Comparison of ENCODE assay signal across 9 cellular contexts in genomic region chr20:34538671-34539123, GRCh38. TPM values are rescaled to one million over a fixed set of nuclear protein-coding genes. Genes with fewer than 3 reads are reported as not detected.
DNase-seq lines count a peak whose midpoint lies in the region; ATAC-seq lines count a peak whose summit lies in the region.
"Had no signal": no experiment of that assay in that cellular context is flagged by ENCODE, and none has a peak within 500 bp of the region (broad histone marks: within the 10 kb centered on the region; RNA-seq: fewer than 3 reads in every experiment).

No MANE protein-coding gene starts in this region.

- peak in 1 of 2 donors; percentile 45 for ATAC-seq in CD4-positive, CD25-positive, alpha-beta regulatory T cell (ENCODE audit: low read depth in 2 of 2)
- ATAC-seq in HG03196 (IDR thresholded peaks at IDR 0.05; ENCODE audit: unreplicated experiment), result no peak
- ATAC-seq in HG03460 (IDR thresholded peaks at IDR 0.05; ENCODE audit: unreplicated experiment), result no peak

- no peaks in the 10 kb centered on the region for H3K27me3 ChIP-seq in CD4-positive, CD25-positive, alpha-beta regulatory T cell (ENCODE audit: control insufficient read depth, insufficient read depth, low read length)

- H3K4me1 ChIP-seq in CD4-positive, CD25-positive, alpha-beta regulatory T cell (ENCODE audit: control insufficient read depth, insufficient read depth, low read length, poor library complexity, severe bottlenecking), result peaks cover 17% of the 10 kb centered on the region

- peaks cover 13 to 42% (median 23%) of the 10 kb centered on the region in 4 donors for H3K4me1 Mint-ChIP-seq in CD4-positive, CD25-positive, alpha-beta regulatory T cell

- no peaks in the 10 kb centered on the region for H3K27me3 Mint-ChIP-seq in CD4-positive, CD25-positive, alpha-beta regulatory T cell

- peak overlapping the region in 2 of 3 donors; percentile 52 to 69 for H3K27ac Mint-ChIP-seq in CD4-positive, CD25-positive, alpha-beta regulatory T cell

- no peak overlapping the region for H3K4me3 ChIP-seq in CD4-positive, CD25-positive, alpha-beta regulatory T cell (ENCODE audit: low read depth, low read length)

- peak overlapping the region; percentile 23 for H3K27ac ChIP-seq in CD4-positive, CD25-positive, alpha-beta regulatory T cell (ENCODE audit: insufficient read depth, low read length, poor library complexity, severe bottlenecking)

- peaks cover 45% of the 10 kb centered on the region for H3K36me3 ChIP-seq in CD4-positive, CD25-positive, alpha-beta regulatory T cell (ENCODE audit: control insufficient read depth, insufficient read depth, low read length)

- H3K9me3 ChIP-seq in CD4-positive, CD25-positive, alpha-beta regulatory T cell (ENCODE audit: control insufficient read depth in 2 of 2, low read length in 2 of 2), result no peaks in the 10 kb centered on the region

- H3K36me3 Mint-ChIP-seq in CD4-positive, CD25-positive, alpha-beta regulatory T cell, result peaks cover 37% of the 10 kb centered on the region

- peak overlapping the region in 1 of 4 donors; percentile 51 for H3K4me3 Mint-ChIP-seq in CD4-positive, CD25-positive, alpha-beta regulatory T cell

- no peaks in the 10 kb centered on the region for H3K9me3 Mint-ChIP-seq in CD4-positive, CD25-positive, alpha-beta regulatory T cell

- DNase-seq in CD4-positive, CD25-positive, alpha-beta regulatory T cell, result peak in 2 of 3 donors; percentile 33 to 53
- DNase-seq in HK-2 (ENCODE audit: unreplicated experiment), result peak; percentile 49
- peak; percentile 63 to 73 for DNase-seq in SW 1271 (lab: John Stamatoyannopoulos, UW)
- DNase-seq in astrocyte of the hippocampus (ENCODE audit: low read depth, low spot score), result peak; percentile 55
- DNase-seq in iPS-NIHi7 (ENCODE audit: extremely low spot score), result peak; percentile 72
- peak; percentile 49 to 52 for DNase-seq in stimulated activated CD4-positive, alpha-beta T cell treated with anti-CD3 and anti-CD28 coated beads, Interleukin-4, amount 100 ng/mL, for 4 hours

RNA-seq across cellular contexts. Expression of gene MAP1LC3A, which starts 19.8 kb away (rescaled TPM):
- 23.9 TPM for total RNA-seq in CD4-positive, CD25-positive, alpha-beta regulatory T cell
- polyA plus RNA-seq in CD4-positive, CD25-positive, alpha-beta regulatory T cell, result 10 to 100 TPM in 1 of 4 donors, 1 to 10 TPM in 3; 3.9 to 11.5 (median 5.4) TPM
- total RNA-seq: HT1080 had no signal

RNA-seq across cellular contexts. Expression of gene DYNLRB1, which starts 22.5 kb away (rescaled TPM):
- total RNA-seq in CD4-positive, CD25-positive, alpha-beta regulatory T cell, result 82.6 TPM
- polyA plus RNA-seq in CD4-positive, CD25-positive, alpha-beta regulatory T cell, result 100 to 1,000 TPM; 317 to 369 (median 354) TPM
